17 cellular contexts compared by ENCODE assay signal in the genomic region with DNA sequence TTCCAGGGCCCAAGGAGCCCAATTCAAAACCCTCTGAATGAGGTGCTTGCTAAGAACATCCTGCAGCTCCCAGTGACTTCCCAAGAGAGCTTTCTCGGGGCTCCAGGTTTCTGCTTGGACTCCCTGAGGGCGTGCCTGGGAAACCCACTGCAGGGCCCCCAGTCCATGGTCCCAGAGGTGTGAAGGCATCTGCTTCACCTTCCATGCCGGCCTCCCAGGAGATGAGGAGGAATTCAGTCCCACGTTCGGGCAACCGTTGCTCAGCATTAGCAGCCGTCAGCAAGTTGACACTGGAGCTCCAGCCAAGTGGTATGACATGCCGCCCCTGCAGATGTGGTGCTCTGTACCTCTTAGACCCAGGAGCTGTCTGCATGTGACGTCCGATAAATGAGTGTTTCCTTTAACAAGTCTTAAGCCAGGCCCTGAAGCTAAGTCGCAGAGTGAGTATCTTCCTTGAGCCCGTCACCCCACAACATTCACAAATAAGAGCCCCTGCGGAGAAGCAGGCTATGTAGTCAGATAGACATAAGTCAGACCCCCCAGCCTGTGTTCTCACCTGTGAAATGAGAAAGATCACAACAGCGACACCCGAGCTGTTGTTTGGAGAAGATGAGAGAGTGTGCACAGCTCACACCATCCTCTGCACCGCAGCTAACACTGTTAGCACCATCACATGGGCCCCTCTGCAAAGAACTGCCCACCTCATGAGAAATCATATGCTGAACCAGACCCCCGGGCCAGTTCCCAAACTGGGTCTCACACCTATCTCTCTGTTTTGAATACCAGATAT.
A peak's percentile ranks its signal among the peaks of the same experiment; 100 is the strongest.
DNase-seq lines count a peak whose midpoint lies in the region; ATAC-seq lines count a peak whose summit lies in the region.
"Had no signal": no experiment of that assay in that cellular context is flagged by ENCODE, and none has a peak within 500 bp of the region (broad histone marks: within the 10 kb centered on the region; RNA-seq: fewer than 3 reads in every experiment).

No MANE protein-coding gene starts in this region.

- CTCF ChIA-PET in activated naive CD4-positive, alpha-beta T cell treated with anti-CD3 and anti-CD28 coated beads, Interleukin-2, amount 10 ng/mL, durations not matched to agents 7 days and 5 days (lab: Charles Lee): interaction anchor here (0.8 to 5.5 kb wide), 9 partner anchors 10 to 386 kb away, joined by 3 to 119 read pairs (median 8); partner anchors contain the start of gene KATNAL1

- peaks cover 68 to 81% of the 10 kb centered on the region in 2 donors for H3K4me1 Mint-ChIP-seq in natural killer cell treated with Interleukin-12 subunit alpha and Interleukin-12 subunit beta and Interleukin-15 and Interleukin-18, amount 100 ng/mL, for 72 hours (ENCODE audit: low read depth in 2 of 2)
- peaks cover 58% of the 10 kb centered on the region for H3K4me1 Mint-ChIP-seq in activated naive CD4-positive, alpha-beta T cell treated with anti-CD3 and anti-CD28 coated beads, Interleukin-2, amount 10 ng/mL, durations not matched to agents 7 days and 5 days

- peak overlapping the region; percentile 48 for H3K4me3 Mint-ChIP-seq in natural killer cell treated with Interleukin-12 subunit alpha and Interleukin-12 subunit beta and Interleukin-15 and Interleukin-18, amount 100 ng/mL, for 72 hours
- H3K4me3 Mint-ChIP-seq in activated naive CD4-positive, alpha-beta T cell treated with anti-CD3 and anti-CD28 coated beads, Interleukin-2, amount 10 ng/mL, durations not matched to agents 7 days and 5 days: no peak overlapping the region
- H3K4me3 Mint-ChIP-seq: activated T-cell treated with anti-CD3 and anti-CD28 coated beads, Interleukin-2, amount 50 U/mL, for 4 hours; H9 had no signal

- no peak for DNase-seq in natural killer cell treated with Interleukin-12 subunit alpha and Interleukin-12 subunit beta and Interleukin-15 and Interleukin-18, amount 100 ng/mL, for 72 hours (ENCODE audit: low spot score)
- DNase-seq in kidney glomerular epithelial cell (lab: John Stamatoyannopoulos, UW): no peak
- DNase-seq in occipital lobe (lab: John Stamatoyannopoulos, UW): no peak
- no peak for DNase-seq in activated naive CD4-positive, alpha-beta T cell treated with anti-CD3 and anti-CD28 coated beads, Interleukin-2, amount 10 ng/mL, durations not matched to agents 7 days and 5 days
- DNase-seq: activated CD4-positive, alpha-beta T cell treated with anti-CD3 and anti-CD28 coated beads for 1 hour; activated T-cell treated with anti-CD3 and anti-CD28 coated beads, Interleukin-2, amount 50 U/mL, for 4 hours; amygdala; DMS53; gastrocnemius medialis; H9; naive thymus-derived CD8-positive, alpha-beta T cell; NCI-H146; NCI-H226 had no signal

- H3K36me3 Mint-ChIP-seq in natural killer cell treated with Interleukin-12 subunit alpha and Interleukin-12 subunit beta and Interleukin-15 and Interleukin-18, amount 100 ng/mL, for 72 hours: no peaks in the 10 kb centered on the region
- no peaks in the 10 kb centered on the region for H3K36me3 Mint-ChIP-seq in activated naive CD4-positive, alpha-beta T cell treated with anti-CD3 and anti-CD28 coated beads, Interleukin-2, amount 10 ng/mL, durations not matched to agents 7 days and 5 days
- H3K36me3 Mint-ChIP-seq: naive thymus-derived CD8-positive, alpha-beta T cell had no signal

- ATAC-seq in GM18502 (IDR thresholded peaks at IDR 0.05; ENCODE audit: poor library complexity, unreplicated experiment): peak; percentile 36
- peak; percentile 7 for ATAC-seq in GM21447 (IDR thresholded peaks at IDR 0.05; ENCODE audit: unreplicated experiment)
- ATAC-seq in HG03439 (IDR thresholded peaks at IDR 0.05; ENCODE audit: unreplicated experiment): peak; percentile 25
- peak in 1 of 2 donors; percentile 57 for ATAC-seq in natural killer cell treated with Interleukin-12 subunit alpha and Interleukin-12 subunit beta and Interleukin-15 and Interleukin-18, amount 100 ng/mL, for 72 hours
- ATAC-seq: activated T-cell treated with anti-CD3 and anti-CD28 coated beads, Interleukin-2, amount 50 U/mL, for 4 hours; gastrocnemius medialis; naive thymus-derived CD8-positive, alpha-beta T cell; Right ventricle myocardium inferior had no signal

- H3K27ac Mint-ChIP-seq in natural killer cell treated with Interleukin-12 subunit alpha and Interleukin-12 subunit beta and Interleukin-15 and Interleukin-18, amount 100 ng/mL, for 72 hours: peak overlapping the region in 1 of 2 donors; percentile 86
- H3K27ac Mint-ChIP-seq in activated naive CD4-positive, alpha-beta T cell treated with anti-CD3 and anti-CD28 coated beads, Interleukin-2, amount 10 ng/mL, durations not matched to agents 7 days and 5 days: no peak overlapping the region
- H3K27ac Mint-ChIP-seq: H9 had no signal

- H3K9me3 Mint-ChIP-seq in natural killer cell treated with Interleukin-12 subunit alpha and Interleukin-12 subunit beta and Interleukin-15 and Interleukin-18, amount 100 ng/mL, for 72 hours: no peaks in the 10 kb centered on the region
- no peaks in the 10 kb centered on the region for H3K9me3 Mint-ChIP-seq in activated naive CD4-positive, alpha-beta T cell treated with anti-CD3 and anti-CD28 coated beads, Interleukin-2, amount 10 ng/mL, durations not matched to agents 7 days and 5 days
- H3K9me3 Mint-ChIP-seq: activated T-cell treated with anti-CD3 and anti-CD28 coated beads, Interleukin-2, amount 50 U/mL, for 4 hours; naive thymus-derived CD8-positive, alpha-beta T cell had no signal

- H3K27me3 Mint-ChIP-seq in natural killer cell treated with Interleukin-12 subunit alpha and Interleukin-12 subunit beta and Interleukin-15 and Interleukin-18, amount 100 ng/mL, for 72 hours: no peaks in the 10 kb centered on the region
- peaks cover 5% of the 10 kb centered on the region for H3K27me3 Mint-ChIP-seq in activated naive CD4-positive, alpha-beta T cell treated with anti-CD3 and anti-CD28 coated beads, Interleukin-2, amount 10 ng/mL, durations not matched to agents 7 days and 5 days
- H3K27me3 Mint-ChIP-seq: naive thymus-derived CD8-positive, alpha-beta T cell had no signal
